In genomic region chr15:55742498-55742926, GRCh38 we compare ENCODE assay signal across 8 cellular contexts. TPM values are rescaled to one million over a fixed set of nuclear protein-coding genes. Genes with fewer than 3 reads are reported as not detected.
A peak's percentile ranks its signal among the peaks of the same experiment; 100 is the strongest.
DNase-seq lines count a peak whose midpoint lies in the region; ATAC-seq and TF ChIP-seq lines count a peak whose summit lies in the region.

No MANE protein-coding gene starts in this region.

- H3K36me3 Mint-ChIP-seq in activated T-cell treated with anti-CD3 and anti-CD28 coated beads, Interleukin-2, amount 50 U/mL, for 72 hours (ENCODE audit: insufficient read depth in 2 of 2) = no peaks in the 10 kb centered on the region

- H3K14ac ChIP-seq in IMR-90 (replicated peaks; ENCODE audit: low read depth, low read length) = no peak overlapping the region

- H3K4me3 ChIP-seq in IMR-90 (ENCODE audit: insufficient read depth, low read depth, low read length) (peak overlapping the region; percentile 71), retinal pigment epithelial cell (ENCODE audit: low read length) (peak overlapping the region; percentile 89)

- no peaks in the 10 kb centered on the region for H3K9me1 ChIP-seq in IMR-90 (ENCODE audit: insufficient read depth, low read length)

- H3K79me1 ChIP-seq in IMR-90 (ENCODE audit: low read depth in 1 of 2, low read length in 2 of 2) = no peaks in the 10 kb centered on the region

- H4K8ac ChIP-seq in IMR-90 (ENCODE audit: low read depth in 2 of 2, low read length in 2 of 2) = no peak overlapping the region

- no peak overlapping the region for H2AK5ac ChIP-seq in IMR-90 (ENCODE audit: low read depth, low read length)

- ATAC-seq in IMR-90 (ENCODE audit: low read depth) (peak; percentile 61), left cardiac atrium (peak; percentile 49 to 72)
- ATAC-seq in activated T-cell treated with anti-CD3 and anti-CD28 coated beads, Interleukin-2, amount 50 U/mL, for 72 hours (replicated peaks in 1 of 2) = peak; percentile 32 to 53

- no peak overlapping the region for H2BK20ac ChIP-seq in IMR-90 (ENCODE audit: low read depth, low read length)

- peaks cover 2% of the 10 kb centered on the region; the same call in 1 of the 2 replicates for H3K9me3 ChIP-seq in ES-I3 (ENCODE audit: control insufficient read depth, insufficient read depth, low read length)
- H3K9me3 ChIP-seq in IMR-90 (ENCODE audit: control insufficient read depth, insufficient read depth, low read length) = no peaks in the 10 kb centered on the region

- TF ChIP-seq POLR2A in IMR-90 (IDR thresholded peaks at IDR 0.05; ENCODE audit: low read depth, low read length) = no peak

- H3K18ac ChIP-seq in IMR-90 (ENCODE audit: low read depth, low read length) = no peak overlapping the region

- no peak overlapping the region for H3K23ac ChIP-seq in IMR-90 (ENCODE audit: low read depth, low read length)

- no peak for TF ChIP-seq CTCF in IMR-90 (conservative IDR thresholded peaks at IDR 0.05; ENCODE audit: low read depth, low read length)
- TF ChIP-seq CTCF in retinal pigment epithelial cell (conservative IDR thresholded peaks at IDR 0.05; ENCODE audit: low read depth, low read length) = no peak

- H4K5ac ChIP-seq in IMR-90 (ENCODE audit: low read depth, low read length) = no peak overlapping the region

- H3K4me1 ChIP-seq in ES-I3 (ENCODE audit: insufficient read depth, low read length) = 0 out of 2 replicates have a peak, but pooled peaks cover 5% of the 10 kb centered on the region
- H3K4me1 ChIP-seq in IMR-90 (ENCODE audit: control insufficient read depth, insufficient read depth, low read length) = peaks cover 3% of the 10 kb centered on the region; the same call in 1 of the 2 replicates

- no peak overlapping the region for H3K4me3 Mint-ChIP-seq in activated T-cell treated with anti-CD3 and anti-CD28 coated beads, Interleukin-2, amount 50 U/mL, for 72 hours

- H3K4ac ChIP-seq in IMR-90 (ENCODE audit: low read depth, low read length) = no peak overlapping the region

- H3K56ac ChIP-seq in IMR-90 (ENCODE audit: extremely low read depth, insufficient read depth, low read length) = no peak overlapping the region

- 1% methylated on average over 32 of the region's 52 CpGs; no CpG with 5 or more reads in 1 of the 2 experiments for WGBS in IMR-90 (ENCODE audit: extremely low coverage in 2 of 2, insufficient read length in 1 of 2), 2 experiments

- peaks cover 10% of the 10 kb centered on the region for H3K27me3 ChIP-seq in IMR-90 (ENCODE audit: control insufficient read depth, insufficient read depth, low read length)

- no peak overlapping the region for H4K91ac ChIP-seq in IMR-90 (ENCODE audit: insufficient read depth, low read depth, low read length)

- no peak overlapping the region for H3K27ac Mint-ChIP-seq in activated T-cell treated with anti-CD3 and anti-CD28 coated beads, Interleukin-2, amount 50 U/mL, for 72 hours

- no peaks in the 10 kb centered on the region for H4K20me1 ChIP-seq in IMR-90 (ENCODE audit: insufficient read depth, low read length)

- H2AFZ ChIP-seq in IMR-90 (replicated peaks; ENCODE audit: low read length, poor library complexity) = peak overlapping the region; percentile 89

- H2BK15ac ChIP-seq in IMR-90 (ENCODE audit: low read depth, low read length) = no peak overlapping the region

- H3K4me1 Mint-ChIP-seq in activated T-cell treated with anti-CD3 and anti-CD28 coated beads, Interleukin-2, amount 50 U/mL, for 72 hours (ENCODE audit: low read depth) = no peaks in the 10 kb centered on the region

- H2BK120ac ChIP-seq in IMR-90 (ENCODE audit: low read depth, low read length) = no peak overlapping the region

- peak overlapping the region; percentile 92 for H3K4me2 ChIP-seq in IMR-90 (ENCODE audit: low read depth, low read length)

- H3K9me3 Mint-ChIP-seq in activated T-cell treated with anti-CD3 and anti-CD28 coated beads, Interleukin-2, amount 50 U/mL, for 72 hours = no peaks in the 10 kb centered on the region

- CTCF ChIA-PET in IMR-90 (lab: Yijun Ruan, JAX) = no interaction called here

- no peak overlapping the region for H2BK5ac ChIP-seq in IMR-90 (ENCODE audit: low read depth, low read length, poor library complexity, severe bottlenecking)

- no TSS peak for BruUV-seq in IMR-90 (replicated peaks; lab: Mats Ljungman, UMichigan)

- POLR2A ChIA-PET in IMR-90 (lab: Charles Lee; ENCODE audit: unreplicated experiment) = no interaction called here

- dilution Hi-C loops in IMR-90 (cut with HindIII; ENCODE audit: low sequenced_read_pairs, unreplicated experiment) = no loop called here

- H3K9ac ChIP-seq in ES-I3 (ENCODE audit: low read depth, low read length) = peak overlapping the region; percentile 66
- peak overlapping the region; percentile 34 for H3K9ac ChIP-seq in IMR-90 (ENCODE audit: low read depth, low read length)

- in situ Hi-C loops in IMR-90 (cut with MboI; ENCODE audit: low sequenced_read_pairs) = no loop called here

- H3K27me3 Mint-ChIP-seq in activated T-cell treated with anti-CD3 and anti-CD28 coated beads, Interleukin-2, amount 50 U/mL, for 72 hours (ENCODE audit: low read depth) = peaks cover 18% of the 10 kb centered on the region

- H2AK9ac ChIP-seq in IMR-90 (replicated peaks; ENCODE audit: low read depth, low read length, poor library complexity) = no peak overlapping the region

- intact Hi-C loops in IMR-90 (cut with micrococcal nuclease) (loop anchor here (5.0 kb wide), 2 partner anchors 65 to 175 kb away; no protein-coding TSS in a partner anchor), left cardiac atrium (cut with DNase I) (no loop called here)

- no peaks in the 10 kb centered on the region for H3K36me3 ChIP-seq in ES-I3 (ENCODE audit: insufficient read depth, low read length)
- no peaks in the 10 kb centered on the region for H3K36me3 ChIP-seq in IMR-90 (ENCODE audit: control insufficient read depth, insufficient read depth, low read length)

- no peak for TF ChIP-seq RAD21 in IMR-90 (IDR thresholded peaks at IDR 0.05; ENCODE audit: low read length)

- peak; percentile 22 for DNase-seq in IMR-90
- peak; percentile 12 to 19 for DNase-seq in activated T-cell treated with anti-CD3 and anti-CD28 coated beads, Interleukin-2, amount 50 U/mL, for 72 hours
- DNase-seq in left cardiac atrium = no peak
- no peak for DNase-seq in retinal pigment epithelial cell (ENCODE audit: low read depth)
- no peak for DNase-seq in NK-92 treated with Interleukin-12 subunit alpha and Interleukin-12 subunit beta, amount 100 ng/mL, for 24 hours (lab: John Stamatoyannopoulos, UW)
- no peak for DNase-seq in NCI-H146 treated with DMSO at 0.1 percent for 48 hours (lab: John Stamatoyannopoulos, UW; ENCODE audit: unreplicated experiment)
- DNase-seq in GM19238 (ENCODE audit: insufficient read length, low spot score) = no peak

- no peak overlapping the region; the same call in 1 of the 2 replicates for H3K27ac ChIP-seq in IMR-90 (ENCODE audit: insufficient read depth, low read length)

TF ChIP-seq in IMR-90, 13 proteins besides CTCF, POLR2A, EP300 and RAD21:
- TF ChIP-seq ELK1 (IDR thresholded peaks at IDR 0.05; ENCODE audit: borderline replicate concordance, low read depth, low read length) (no peak), CHD1 (IDR thresholded peaks at IDR 0.05; ENCODE audit: low read depth, low read length) (no peak), MXI1 (IDR thresholded peaks at IDR 0.05; ENCODE audit: borderline replicate concordance, low read depth, low read length) (no peak), MAFK (IDR thresholded peaks at IDR 0.05; ENCODE audit: low read depth, low read length) (no peak), RCOR1 (IDR thresholded peaks at IDR 0.05; ENCODE audit: insufficient replicate concordance, low read length) (no peak), RFX5 (IDR thresholded peaks at IDR 0.05; ENCODE audit: low read depth, low read length) (no peak), NFE2L2 (IDR thresholded peaks at IDR 0.05; ENCODE audit: low read depth, low read length) (no peak), SMC3 (IDR thresholded peaks at IDR 0.05; ENCODE audit: low read depth, low read length) (no peak), BHLHE40 (IDR thresholded peaks at IDR 0.05; ENCODE audit: low read depth, low read length) (no peak), CEBPB (IDR thresholded peaks at IDR 0.05; ENCODE audit: low read depth, low read length) (no peak), FOS (IDR thresholded peaks at IDR 0.05; ENCODE audit: low read depth, low read length) (no peak), MAZ (IDR thresholded peaks at IDR 0.05; ENCODE audit: borderline replicate concordance, low read depth, low read length) (no peak), USF2 (IDR thresholded peaks at IDR 0.05; ENCODE audit: low read depth, low read length) (no peak)
TF ChIP-seq in IMR-90: peak in this region for 0.

RNA-seq across cellular contexts. Expression of gene PRTG, which starts 0.4 kb away (rescaled TPM):
- total RNA-seq in IMR-90 (2012; rRNA removed) = 1.4 and 1.7 TPM in 2 replicates
- 0.89 and 0.99 TPM in 2 replicates for polyA plus RNA-seq in IMR-90 (2012; rRNA removed)
- 0.61 and 0.62 TPM in 2 replicates for polyA plus RNA-seq in IMR-90 (2012; cell fraction: cytosol; rRNA removed)
- 0.59 and 1.1 TPM in 2 replicates for polyA plus RNA-seq in IMR-90 (2012; cell fraction: nucleus; rRNA removed; ENCODE audit: low replicate concordance)
- total RNA-seq in activated T-cell treated with anti-CD3 and anti-CD28 coated beads, Interleukin-2, amount 50 U/mL, for 72 hours = under 1 TPM in 1 of 2 donors, not detected in 1; 0.25 TPM
- total RNA-seq in left cardiac atrium = 1 to 10 TPM; 1.1 to 1.3 TPM

Comparison
In these comparisons a context has a peak if more than half of its experiments do, and no peak if none do; other contexts are left out.
1. DNase-seq: peak in IMR-90 (single experiment) and activated T-cell treated with anti-CD3 and anti-CD28 coated beads, Interleukin-2, amount 50 U/mL, for 72 hours (2 of 2); none in left cardiac atrium (single experiment), retinal pigment epithelial cell (single experiment), NK-92 treated with Interleukin-12 subunit alpha and Interleukin-12 subunit beta, amount 100 ng/mL, for 24 hours (single experiment), NCI-H146 treated with DMSO at 0.1 percent for 48 hours (single experiment) and GM19238 (single experiment).
2. Peak in every context shown above with its lines, with median percentiles within 50 percentile points of each other: ATAC-seq.